In genomic region chrX:84415155-84415554, GRCh38 we compare ENCODE assay signal across 20 cellular contexts.
"Had no signal": no experiment of that assay in that cellular context is flagged by ENCODE, and none has a peak within 500 bp of the region (broad histone marks: within the 10 kb centered on the region; RNA-seq: fewer than 3 reads in every experiment).

No MANE protein-coding gene starts in this region.

- H3K9me3 ChIP-seq: adrenal gland, esophagus squamous epithelium, ovary, testis, upper lobe of left lung had no signal

- H3K4me1 ChIP-seq: adrenal gland, esophagus squamous epithelium, spleen, testis, upper lobe of left lung had no signal

- H3K27ac ChIP-seq: adrenal gland, esophagus squamous epithelium, ovary, spleen, testis, upper lobe of left lung, VCaP had no signal

- DNase-seq: activated CD4-positive, alpha-beta T cell treated with anti-CD3 and anti-CD28 coated beads, Interleukin-2, amount 50 U/mL, for 1 hour; activated CD4-positive, CD25-positive, alpha-beta regulatory T cell treated with anti-CD3 and anti-CD28 coated beads, Interleukin-2, amount 50 U/mL, for 72 hours; activated CD8-positive, alpha-beta memory T cell treated with anti-CD3 and anti-CD28 coated beads for 24 hours; activated CD8-positive, alpha-beta memory T cell treated with anti-CD3 and anti-CD28 coated beads, Interleukin-2, amount 50 U/mL, for 48 hours; activated effector memory CD4-positive, alpha-beta T cell treated with anti-CD3 and anti-CD28 coated beads, Interleukin-2, amount 50 U/mL, for 16 hours; activated T-cell treated with anti-CD3 and anti-CD28 coated beads, Interleukin-2, amount 50 U/mL, for 72 hours; cerebellar nuclear complex; effector CD8-positive, alpha-beta T cell; esophagus squamous epithelium; mesenchymal stem cell; naive thymus-derived CD8-positive, alpha-beta T cell; ovary; spleen; stimulated activated CD4-positive, alpha-beta T cell treated with anti-CD3 and anti-CD28 coated beads, Interleukin-4, amount 100 ng/mL, for 4 hours; testis; upper lobe of left lung had no signal

- H3K4me3 ChIP-seq: adrenal gland, esophagus squamous epithelium, ovary, spleen, testis, upper lobe of left lung had no signal

- H3K27me3 ChIP-seq: adrenal gland, esophagus squamous epithelium, ovary, spleen, testis, upper lobe of left lung had no signal

- ATAC-seq: activated naive CD4-positive, alpha-beta T cell treated with anti-CD3 and anti-CD28 coated beads, Interleukin-2, amount 50 U/mL, for 72 hours; activated T-cell treated with anti-CD3 and anti-CD28 coated beads, Interleukin-2, amount 50 U/mL, for 72 hours; naive thymus-derived CD8-positive, alpha-beta T cell; stimulated activated memory B cell treated with anti-CD40 and anti-IgM and Interleukin-4, amounts not matched to agents 10 μg/mL and 1 μg/mL and 100 μg/mL, for 72 hours had no signal

- H3K36me3 ChIP-seq: adrenal gland, esophagus squamous epithelium, ovary, spleen, upper lobe of left lung had no signal
